1 cellular context compared by ENCODE assay signal in the genomic region with DNA sequence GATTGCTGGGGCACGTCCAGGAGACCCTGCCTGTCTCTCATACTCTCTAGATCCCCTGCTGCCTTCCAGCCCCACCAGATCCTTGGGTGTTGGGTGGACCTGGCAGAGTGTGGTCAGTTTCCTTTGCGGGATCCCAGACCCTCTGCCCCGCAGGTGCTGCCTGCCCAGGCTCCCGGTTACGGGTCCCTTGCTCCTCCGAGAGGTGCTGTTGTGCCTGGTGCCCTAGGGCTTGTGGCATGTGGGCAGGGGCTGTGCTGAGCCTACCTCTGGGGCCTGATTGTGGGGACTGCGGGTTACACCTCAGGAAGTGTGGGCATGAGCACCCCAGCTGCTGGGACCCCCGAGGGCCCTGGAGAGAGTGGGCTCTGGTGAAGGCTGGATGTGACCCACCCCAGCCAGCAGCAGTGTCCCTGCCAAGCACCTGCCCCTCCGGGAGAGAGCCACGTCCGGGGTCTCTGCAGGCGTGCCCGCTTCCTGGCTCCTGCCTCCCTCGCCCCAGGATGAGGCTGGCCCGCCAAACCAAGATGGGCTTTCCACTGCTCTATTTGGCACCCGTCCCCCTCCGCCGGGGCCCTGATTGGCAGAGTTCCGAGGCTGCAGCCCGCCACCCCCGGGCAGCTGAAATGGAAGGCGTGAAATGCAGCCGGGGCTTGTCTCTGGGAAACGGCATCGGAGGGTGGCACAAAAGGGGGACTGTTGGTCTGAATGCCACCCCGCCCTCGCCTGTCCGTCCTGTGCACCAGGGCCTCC.
TF ChIP-seq lines count a peak whose summit lies in the region.

No MANE protein-coding gene starts in this region.

TF ChIP-seq in GM23338, 12 proteins besides CTCF, POLR2A, EP300 and RAD21:
- TF ChIP-seq, protein P1, sequence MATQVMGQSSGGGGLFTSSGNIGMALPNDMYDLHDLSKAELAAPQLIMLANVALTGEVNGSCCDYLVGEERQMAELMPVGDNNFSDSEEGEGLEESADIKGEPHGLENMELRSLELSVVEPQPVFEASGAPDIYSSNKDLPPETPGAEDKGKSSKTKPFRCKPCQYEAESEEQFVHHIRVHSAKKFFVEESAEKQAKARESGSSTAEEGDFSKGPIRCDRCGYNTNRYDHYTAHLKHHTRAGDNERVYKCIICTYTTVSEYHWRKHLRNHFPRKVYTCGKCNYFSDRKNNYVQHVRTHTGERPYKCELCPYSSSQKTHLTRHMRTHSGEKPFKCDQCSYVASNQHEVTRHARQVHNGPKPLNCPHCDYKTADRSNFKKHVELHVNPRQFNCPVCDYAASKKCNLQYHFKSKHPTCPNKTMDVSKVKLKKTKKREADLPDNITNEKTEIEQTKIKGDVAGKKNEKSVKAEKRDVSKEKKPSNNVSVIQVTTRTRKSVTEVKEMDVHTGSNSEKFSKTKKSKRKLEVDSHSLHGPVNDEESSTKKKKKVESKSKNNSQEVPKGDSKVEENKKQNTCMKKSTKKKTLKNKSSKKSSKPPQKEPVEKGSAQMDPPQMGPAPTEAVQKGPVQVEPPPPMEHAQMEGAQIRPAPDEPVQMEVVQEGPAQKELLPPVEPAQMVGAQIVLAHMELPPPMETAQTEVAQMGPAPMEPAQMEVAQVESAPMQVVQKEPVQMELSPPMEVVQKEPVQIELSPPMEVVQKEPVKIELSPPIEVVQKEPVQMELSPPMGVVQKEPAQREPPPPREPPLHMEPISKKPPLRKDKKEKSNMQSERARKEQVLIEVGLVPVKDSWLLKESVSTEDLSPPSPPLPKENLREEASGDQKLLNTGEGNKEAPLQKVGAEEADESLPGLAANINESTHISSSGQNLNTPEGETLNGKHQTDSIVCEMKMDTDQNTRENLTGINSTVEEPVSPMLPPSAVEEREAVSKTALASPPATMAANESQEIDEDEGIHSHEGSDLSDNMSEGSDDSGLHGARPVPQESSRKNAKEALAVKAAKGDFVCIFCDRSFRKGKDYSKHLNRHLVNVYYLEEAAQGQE (IDR thresholded peaks at IDR 0.05; ENCODE audit: unreplicated experiment), result no peak
- TF ChIP-seq EZH2 (IDR thresholded peaks at IDR 0.05; ENCODE audit: low read depth, unreplicated experiment) (no peak), JUNB (IDR thresholded peaks at IDR 0.05; ENCODE audit: unreplicated experiment) (no peak), EZH2phosphoT487 (IDR thresholded peaks at IDR 0.05; ENCODE audit: unreplicated experiment) (no peak)
